ENCODE assay signal across 10 cellular contexts in the genomic region with DNA sequence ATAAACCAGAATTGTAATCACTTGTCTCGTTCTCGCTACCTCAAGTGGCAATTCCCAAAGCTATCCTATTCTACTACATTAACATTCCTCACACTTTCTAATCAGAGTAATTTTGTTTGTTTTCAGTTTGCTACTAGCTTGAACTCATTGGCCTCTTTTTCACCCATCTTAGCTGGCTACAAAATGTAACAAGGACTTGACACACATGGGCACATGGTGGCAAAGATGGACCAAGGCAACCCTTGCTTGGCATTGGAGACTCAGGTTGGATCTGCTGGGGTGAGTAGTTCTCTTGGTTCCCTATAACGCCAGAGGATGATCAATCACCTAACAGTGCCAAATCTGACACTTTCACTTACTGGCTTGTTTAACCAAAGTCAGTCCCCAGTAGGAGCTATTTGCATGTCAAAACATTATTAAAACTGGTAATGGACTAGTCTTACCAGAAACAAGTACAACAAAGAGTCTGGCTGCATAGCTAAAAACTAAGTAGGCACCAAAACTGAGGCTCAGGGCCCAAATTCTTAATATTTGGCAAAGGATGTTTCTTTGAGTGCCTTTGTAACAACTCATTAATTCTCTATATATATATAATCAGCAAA. TPM values are rescaled to one million over a fixed set of nuclear protein-coding genes. Genes with fewer than 3 reads are reported as not detected.
DNase-seq lines count a peak whose midpoint lies in the region; ATAC-seq, FAIRE-seq and TF ChIP-seq lines count a peak whose summit lies in the region.
"Had no signal": no experiment of that assay in that cellular context is flagged by ENCODE, and none has a peak within 500 bp of the region (broad histone marks: within the 10 kb centered on the region; RNA-seq: fewer than 3 reads in every experiment).

No MANE protein-coding gene starts in this region.

- TF ChIP-seq CTCF in HepG2 (CRISPR knock-in tag; IDR thresholded peaks at IDR 0.05) (no peak), right lobe of liver (IDR thresholded peaks at IDR 0.05) (no peak), OCI-LY7 (conservative IDR thresholded peaks at IDR 0.05; ENCODE audit: low read length) (0 out of 2 replicates have a peak, but pooled peaks have one; percentile 2), glutamatergic neuron (IDR thresholded peaks at IDR 0.05; ENCODE audit: partially characterized antibody, unreplicated experiment) (no peak), upper lobe of right lung (IDR thresholded peaks at IDR 0.05) (no peak)

- BruUV-seq in HepG2 (replicated peaks; lab: Mats Ljungman, UMichigan) (TSS peak; percentile 55), OCI-LY7 (replicated peaks; lab: Mats Ljungman, UMichigan) (TSS peak; percentile 47)

- TF ChIP-seq RAD21 in HepG2 (CRISPR knock-in tag; IDR thresholded peaks at IDR 0.05): no peak

- H3K4me1 ChIP-seq in HepG2 (ENCODE audit: insufficient read depth, low read length): peaks cover 67% of the 10 kb centered on the region
- H3K4me1 ChIP-seq in right lobe of liver: peaks cover 0 to 33% (median 14%) of the 10 kb centered on the region in 4 donors
- H3K4me1 ChIP-seq in OCI-LY7 (ENCODE audit: insufficient read depth, low read length, poor library complexity, severe bottlenecking): peaks cover 66% of the 10 kb centered on the region
- H3K4me1 ChIP-seq in upper lobe of right lung: peaks cover 14% of the 10 kb centered on the region

- H3K4me2 ChIP-seq in HepG2 (ENCODE audit: low read depth, low read length) (peak overlapping the region; percentile 77), OCI-LY7 (ENCODE audit: low read length) (peak overlapping the region; percentile 100)

- H3K4me3 ChIP-seq in HepG2 (replicated peaks in 1 of 3; ENCODE audit: insufficient read depth in 1 of 3, low read depth in 2 of 3, low read length in 3 of 3) (peak overlapping the region; percentile 90 to 96 (median 92); a peak in 5 of 6 replicates), right lobe of liver (peak overlapping the region in 1 of 3 donors; percentile 77), OCI-LY7 (ENCODE audit: low read depth, low read length, poor library complexity, severe bottlenecking) (peak overlapping the region; percentile 81), upper lobe of right lung (peak overlapping the region; percentile 74)

- in situ Hi-C loops in HepG2 (cut with HindIII; ENCODE audit: extremely low pct_ligation_motif_present, low pct_unique_long_range_greater_than_20kb): loop anchor here (5.0 to 10.0 kb wide), 2 partner anchors 92 to 115 kb away; no protein-coding TSS in a partner anchor

- WGBS in HepG2 (ENCODE audit: low lambda C conversion rate): 82% methylated on average over 3 of the region's 3 CpGs
- 67% methylated on average over 3 of the region's 3 CpGs for WGBS in right lobe of liver (ENCODE audit: insufficient coverage, low coverage, low lambda C conversion rate, missing lambda C conversion rate)

- TF ChIP-seq POLR2A in HepG2 (IDR thresholded peaks at IDR 0.05; ENCODE audit: insufficient read depth in 1 of 2, low read depth in 2 of 2, low read length in 2 of 2) (no peak), right lobe of liver (IDR thresholded peaks at IDR 0.05) (no peak)

- H3K36me3 Mint-ChIP-seq in glutamatergic neuron (ENCODE audit: unreplicated experiment): no peaks in the 10 kb centered on the region

- no peak for ATAC-seq in HepG2
- no peak for ATAC-seq in right lobe of liver
- no peak for ATAC-seq in upper lobe of right lung
- ATAC-seq in GM18517 (IDR thresholded peaks at IDR 0.05; ENCODE audit: unreplicated experiment): no peak
- ATAC-seq in HG03521 (IDR thresholded peaks at IDR 0.05; ENCODE audit: unreplicated experiment): no peak

- H3K9me2 ChIP-seq in OCI-LY7 (ENCODE audit: insufficient read depth, low read length): no peaks in the 10 kb centered on the region

- H3K9me3 ChIP-seq in HepG2 (ENCODE audit: low read length): no peaks in the 10 kb centered on the region
- H3K9me3 ChIP-seq in right lobe of liver: no peaks in the 10 kb centered on the region
- no peaks in the 10 kb centered on the region; the same call in 1 of the 2 replicates for H3K9me3 ChIP-seq in OCI-LY7 (ENCODE audit: low read length)
- no peaks in the 10 kb centered on the region for H3K9me3 ChIP-seq in upper lobe of right lung

- no peaks in the 10 kb centered on the region for H3K36me3 ChIP-seq in HepG2 (replicated peaks in 1 of 2; ENCODE audit: control insufficient read depth in 1 of 2, insufficient read depth in 2 of 2, low read length in 2 of 2)
- H3K36me3 ChIP-seq in right lobe of liver: no peaks in the 10 kb centered on the region
- no peaks in the 10 kb centered on the region; the same call in 1 of the 2 replicates for H3K36me3 ChIP-seq in OCI-LY7 (ENCODE audit: insufficient read depth, low read length)
- no peaks in the 10 kb centered on the region for H3K36me3 ChIP-seq in upper lobe of right lung

- peak overlapping the region; percentile 12 for H3K27ac Mint-ChIP-seq in glutamatergic neuron (ENCODE audit: unreplicated experiment)

- H3K4me3 Mint-ChIP-seq in glutamatergic neuron (ENCODE audit: unreplicated experiment): no peak overlapping the region

- H3K4me1 Mint-ChIP-seq in glutamatergic neuron (ENCODE audit: low read depth, unreplicated experiment): peaks cover 4% of the 10 kb centered on the region

- H3K27me3 ChIP-seq in HepG2 (ENCODE audit: control insufficient read depth in 1 of 2, insufficient read depth in 2 of 2, low read length in 2 of 2): no peaks in the 10 kb centered on the region; a peak in 1 of 5 replicates
- H3K27me3 ChIP-seq in right lobe of liver: no peaks in the 10 kb centered on the region
- no peaks in the 10 kb centered on the region for H3K27me3 ChIP-seq in upper lobe of right lung

- CTCF ChIA-PET in HepG2 (lab: Yijun Ruan, JAX; ENCODE audit: low intra/inter-chr PET ratio, low total read pairs) (no interaction called here), OCI-LY7 (lab: Charles Lee; ENCODE audit: unreplicated experiment) (interaction anchor here (0.6 to 2.9 kb wide), 4 partner anchors 22 to 84 kb away, joined by 3 to 16 read pairs (median 3); no protein-coding TSS in a partner anchor)

- H4K20me1 ChIP-seq in HepG2 (ENCODE audit: insufficient read depth, low read length): no peaks in the 10 kb centered on the region
- peaks cover 4% of the 10 kb centered on the region; the same call in 1 of the 2 replicates for H4K20me1 ChIP-seq in OCI-LY7 (ENCODE audit: insufficient read depth, low read length)

- POLR2A ChIA-PET in HepG2 (lab: Yijun Ruan, JAX): interaction anchor here (3.1 kb wide), 1 partner anchor 106 kb away, joined by 17 read pairs; no protein-coding TSS in a partner anchor
- POLR2A ChIA-PET in OCI-LY7 (lab: Charles Lee): interaction anchor here (0.6 to 5.2 kb wide), 22 partner anchors 9 to 381 kb away, joined by 3 to 77 read pairs (median 6); no protein-coding TSS in a partner anchor

- no peak for TF ChIP-seq EP300 in HepG2 (IDR thresholded peaks at IDR 0.05; ENCODE audit: low read depth in 2 of 2, low read length in 2 of 2)
- TF ChIP-seq EP300 in HepG2 (CRISPR knock-in tag; IDR thresholded peaks at IDR 0.05; ENCODE audit: borderline replicate concordance): no peak

- H3K27me3 Mint-ChIP-seq in glutamatergic neuron (ENCODE audit: unreplicated experiment): no peaks in the 10 kb centered on the region

- DNase-seq in HepG2 (ENCODE audit: low spot score) (no peak), right lobe of liver (no peak), OCI-LY7 (ENCODE audit: low spot score) (peak; percentile 53), glutamatergic neuron (no peak), upper lobe of right lung (no peak)
- DNase-seq in NK-92 treated with Interleukin-12 subunit alpha and Interleukin-12 subunit beta, amount 100 ng/mL, for 24 hours (lab: John Stamatoyannopoulos, UW): no peak
- DNase-seq: anterior cingulate cortex; stimulated activated CD4-positive, alpha-beta T cell treated with anti-CD3 and anti-CD28 coated beads, Interleukin-15, amount 100 ng/mL, for 24 hours had no signal

- peaks cover 63% of the 10 kb centered on the region for H3K79me2 ChIP-seq in HepG2 (ENCODE audit: insufficient read depth, low read length)
- peaks cover 74% of the 10 kb centered on the region for H3K79me2 ChIP-seq in OCI-LY7 (ENCODE audit: insufficient read depth, low read depth, low read length)

- H2AFZ ChIP-seq in HepG2 (ENCODE audit: low read length) (no peak overlapping the region), OCI-LY7 (ENCODE audit: low read length) (no peak overlapping the region)

- no peak for FAIRE-seq in HepG2 (lab: Jason Lieb, UNC)

- H3K9ac ChIP-seq in HepG2 (ENCODE audit: insufficient read depth, low read depth, low read length): peak overlapping the region; percentile 86; the same call in 1 of the 2 replicates

- intact Hi-C loops in HepG2 (cut with micrococcal nuclease; ENCODE audit: unreplicated experiment): loop anchor here (2.0 to 10.0 kb wide), 3 partner anchors 95 to 215 kb away; a partner anchor contains a TSS
- intact Hi-C loops in right lobe of liver (cut with DNase I): no loop called here
- intact Hi-C loops in OCI-LY7 (cut with micrococcal nuclease; ENCODE audit: unreplicated experiment): loop anchor here (1.0 to 2.0 kb wide), 6 partner anchors 53 to 115 kb away; no protein-coding TSS in a partner anchor
- intact Hi-C loops in upper lobe of right lung (cut with DNase I): no loop called here

- peaks cover 2% of the 10 kb centered on the region for H3K9me3 Mint-ChIP-seq in glutamatergic neuron (ENCODE audit: unreplicated experiment)

- H3K27ac ChIP-seq in HepG2 (ENCODE audit: extremely low read length, insufficient read depth, low read length): no peak overlapping the region
- H3K27ac ChIP-seq in right lobe of liver: peak overlapping the region in 1 of 3 donors; percentile 88
- peak overlapping the region; percentile 84 for H3K27ac ChIP-seq in OCI-LY7 (ENCODE audit: low read depth, low read length, poor library complexity, severe bottlenecking)
- H3K27ac ChIP-seq in upper lobe of right lung: peak overlapping the region; percentile 88

RNA-seq across cellular contexts. Expression of a gene that starts 1.9 kb away (rescaled TPM):
- total RNA-seq in HepG2 (2016; rRNA removed; fragmentation: Illumina TruSeq; extraction: Trizol) (22.9 and 26.2 TPM in 2 replicates), right lobe of liver (10 to 100 TPM in 5 of 6 experiments, 1 to 10 TPM in 1; 8.4 to 15.3 (median 11.5) TPM), OCI-LY7 (2022) (59.7 and 62.0 TPM in 2 replicates), glutamatergic neuron (ENCODE audit: unreplicated experiment) (13.3 TPM), upper lobe of right lung (21.6 TPM)
- total RNA-seq in HepG2 (2016; cell fraction: cytosol; rRNA removed; fragmentation: Illumina TruSeq; extraction: Trizol; ENCODE audit: low read depth): 6.3 and 6.6 TPM in 2 replicates
- 22.4 and 23.0 TPM in 2 replicates for total RNA-seq in HepG2 (2016; cell fraction: insoluble cytoplasmic fraction; rRNA removed; fragmentation: Illumina TruSeq; extraction: Trizol)
- 19.5 and 20.2 TPM in 2 replicates for total RNA-seq in HepG2 (2016; cell fraction: membrane; rRNA removed; fragmentation: Illumina TruSeq; extraction: Trizol)
- total RNA-seq in HepG2 (2016; cell fraction: nucleus; rRNA removed; fragmentation: Illumina TruSeq; extraction: Trizol): 24.0 and 25.4 TPM in 2 replicates
- polyA plus RNA-seq in HepG2 (2011; rRNA removed): 10.0 and 10.5 TPM in 2 replicates
- polyA plus RNA-seq in HepG2 (2011; cell fraction: cytosol; rRNA removed): 7.8 and 8.5 TPM in 2 replicates
- 9.9 and 11.7 TPM in 2 replicates for polyA plus RNA-seq in HepG2 (2011; cell fraction: nucleus; rRNA removed)
- polyA plus RNA-seq in HepG2 (2012): 11.7 and 11.8 TPM in 2 replicates
- polyA plus RNA-seq in HepG2 (2016; cell fraction: cytosol; fragmentation: Illumina TruSeq; extraction: Trizol; ENCODE audit: low read depth): 6.4 and 6.6 TPM in 2 replicates
- polyA plus RNA-seq in HepG2 (2016; cell fraction: insoluble cytoplasmic fraction; fragmentation: Illumina TruSeq; extraction: Trizol; ENCODE audit: low read depth): 21.5 and 23.7 TPM in 2 replicates
- 14.7 and 15.3 TPM in 2 replicates for polyA plus RNA-seq in HepG2 (2016; cell fraction: membrane; fragmentation: Illumina TruSeq; extraction: Trizol; ENCODE audit: low read depth)
- polyA plus RNA-seq in HepG2 (2016; cell fraction: nucleus; fragmentation: Illumina TruSeq; extraction: Trizol; ENCODE audit: insufficient read depth, low read depth): 17.9 and 18.1 TPM in 2 replicates
- polyA minus RNA-seq in HepG2 (2011; rRNA and poly(A)+ RNA removed; ENCODE audit: low replicate concordance): 7.3 and 18.7 TPM in 2 replicates
- 10.2 and 11.8 TPM in 2 replicates for polyA minus RNA-seq in HepG2 (2011; cell fraction: cytosol; rRNA and poly(A)+ RNA removed)
- polyA minus RNA-seq in HepG2 (2011; cell fraction: nucleus; rRNA and poly(A)+ RNA removed): 45.0 and 45.6 TPM in 2 replicates
- 33.7 and 41.7 TPM in 2 replicates for total RNA-seq in OCI-LY7 (2014; rRNA removed; shearing (Covaris generic))

Comparison
In these comparisons a context has a peak if more than half of its experiments do, and no peak if none do; other contexts are left out.
1. intact Hi-C loops: an anchor here in HepG2 (2.0 to 10.0 kb wide) and OCI-LY7 (1.0 to 2.0 kb wide); none called in right lobe of liver and upper lobe of right lung.